14 cellular contexts compared by ENCODE assay signal in genomic region chr2:23673830-23674679, GRCh38.
DNase-seq lines count a peak whose midpoint lies in the region; ATAC-seq and TF ChIP-seq lines count a peak whose summit lies in the region.
"Had no signal": no experiment of that assay in that cellular context is flagged by ENCODE, and none has a peak within 500 bp of the region (broad histone marks: within the 10 kb centered on the region; RNA-seq: fewer than 3 reads in every experiment).

No MANE protein-coding gene starts in this region.

- no peak for ATAC-seq in activated CD8-positive, alpha-beta T cell treated with anti-CD3 and anti-CD28 coated beads, Interleukin-2, amount 10 ng/mL, durations not matched to agents 7 days and 5 days
- no peak for ATAC-seq in activated CD8-positive, alpha-beta T cell treated with anti-CD3 and anti-CD28 coated beads for 36 hours
- ATAC-seq in HG03045 (IDR thresholded peaks at IDR 0.05; ENCODE audit: unreplicated experiment) (no peak), HG02610 (IDR thresholded peaks at IDR 0.05; ENCODE audit: unreplicated experiment) (no peak)

- TF ChIP-seq CTCF in activated CD8-positive, alpha-beta T cell treated with anti-CD3 and anti-CD28 coated beads for 36 hours (IDR thresholded peaks at IDR 0.05): no peak
- no peak for TF ChIP-seq CTCF in neural progenitor cell (IDR thresholded peaks at IDR 0.05)

- H2AFZ ChIP-seq in neural progenitor cell (replicated peaks): no peak overlapping the region

- CTCF ChIA-PET in activated CD8-positive, alpha-beta T cell treated with anti-CD3 and anti-CD28 coated beads, Interleukin-2, amount 10 ng/mL, durations not matched to agents 7 days and 5 days (lab: Charles Lee): no interaction called here
- CTCF ChIA-PET in activated CD8-positive, alpha-beta T cell treated with anti-CD3 and anti-CD28 coated beads for 36 hours (lab: Charles Lee): no interaction called here

- intact Hi-C loops in activated CD8-positive, alpha-beta T cell treated with anti-CD3 and anti-CD28 coated beads for 36 hours (cut with micrococcal nuclease): no loop called here

- H4K20me1 ChIP-seq in neural progenitor cell (ENCODE audit: low read depth): no peaks in the 10 kb centered on the region

- H3K27me3 ChIP-seq in neural progenitor cell: no peaks in the 10 kb centered on the region
- H3K27me3 ChIP-seq: colonic mucosa, stomach had no signal

- H3K4me1 Mint-ChIP-seq in activated CD8-positive, alpha-beta T cell treated with anti-CD3 and anti-CD28 coated beads, Interleukin-2, amount 10 ng/mL, durations not matched to agents 7 days and 5 days (ENCODE audit: low read depth): no peaks in the 10 kb centered on the region
- no peaks in the 10 kb centered on the region for H3K4me1 Mint-ChIP-seq in activated CD8-positive, alpha-beta T cell treated with anti-CD3 and anti-CD28 coated beads for 36 hours (ENCODE audit: low read depth)
- H3K4me1 Mint-ChIP-seq in neural progenitor cell: peaks cover 17% of the 10 kb centered on the region
- H3K4me1 Mint-ChIP-seq: activated naive CD4-positive, alpha-beta T cell treated with anti-CD3 and anti-CD28 coated beads, Interleukin-2, amount 50 U/mL, for 24 hours; B cell had no signal

- peaks cover 5% of the 10 kb centered on the region for H3K4me1 ChIP-seq in neural progenitor cell
- H3K4me1 ChIP-seq: colonic mucosa had no signal

- no peaks in the 10 kb centered on the region for H3K27me3 Mint-ChIP-seq in activated CD8-positive, alpha-beta T cell treated with anti-CD3 and anti-CD28 coated beads, Interleukin-2, amount 10 ng/mL, durations not matched to agents 7 days and 5 days (ENCODE audit: low read depth)
- peaks cover 4% of the 10 kb centered on the region for H3K27me3 Mint-ChIP-seq in activated CD8-positive, alpha-beta T cell treated with anti-CD3 and anti-CD28 coated beads for 36 hours
- H3K27me3 Mint-ChIP-seq in neural progenitor cell (ENCODE audit: insufficient read depth, low read depth): peaks cover 13% of the 10 kb centered on the region
- H3K27me3 Mint-ChIP-seq: activated naive CD4-positive, alpha-beta T cell treated with anti-CD3 and anti-CD28 coated beads, Interleukin-2, amount 50 U/mL, for 24 hours; B cell had no signal

- H3K9ac ChIP-seq in neural progenitor cell: no peak overlapping the region

- H3K36me3 Mint-ChIP-seq in activated CD8-positive, alpha-beta T cell treated with anti-CD3 and anti-CD28 coated beads, Interleukin-2, amount 10 ng/mL, durations not matched to agents 7 days and 5 days (ENCODE audit: low read depth): no peaks in the 10 kb centered on the region
- H3K36me3 Mint-ChIP-seq in activated CD8-positive, alpha-beta T cell treated with anti-CD3 and anti-CD28 coated beads for 36 hours (ENCODE audit: low read depth): no peaks in the 10 kb centered on the region
- H3K36me3 Mint-ChIP-seq in neural progenitor cell: peaks cover 10% of the 10 kb centered on the region

- no peak overlapping the region for H3K27ac ChIP-seq in neural progenitor cell
- H3K27ac ChIP-seq: colonic mucosa, stomach had no signal

- H3K4me3 ChIP-seq in neural progenitor cell: no peak overlapping the region
- H3K4me3 ChIP-seq: colonic mucosa, stomach had no signal

- no peaks in the 10 kb centered on the region for H3K9me3 ChIP-seq in neural progenitor cell (ENCODE audit: low read depth)
- H3K9me3 ChIP-seq: colonic mucosa had no signal

- H3K4me2 ChIP-seq in neural progenitor cell: no peak overlapping the region

- H3K27ac Mint-ChIP-seq in activated CD8-positive, alpha-beta T cell treated with anti-CD3 and anti-CD28 coated beads, Interleukin-2, amount 10 ng/mL, durations not matched to agents 7 days and 5 days: no peak overlapping the region
- no peak overlapping the region for H3K27ac Mint-ChIP-seq in activated CD8-positive, alpha-beta T cell treated with anti-CD3 and anti-CD28 coated beads for 36 hours
- peak overlapping the region; percentile 21 for H3K27ac Mint-ChIP-seq in neural progenitor cell
- H3K27ac Mint-ChIP-seq: activated naive CD4-positive, alpha-beta T cell treated with anti-CD3 and anti-CD28 coated beads, Interleukin-2, amount 50 U/mL, for 24 hours; B cell had no signal

- no peaks in the 10 kb centered on the region for H3F3A ChIP-seq in neural progenitor cell (ENCODE audit: low read depth)

- peaks cover 5% of the 10 kb centered on the region for H3K9me3 Mint-ChIP-seq in activated CD8-positive, alpha-beta T cell treated with anti-CD3 and anti-CD28 coated beads, Interleukin-2, amount 10 ng/mL, durations not matched to agents 7 days and 5 days (ENCODE audit: insufficient read depth)
- peaks cover 3% of the 10 kb centered on the region for H3K9me3 Mint-ChIP-seq in activated CD8-positive, alpha-beta T cell treated with anti-CD3 and anti-CD28 coated beads for 36 hours
- H3K9me3 Mint-ChIP-seq in neural progenitor cell: peaks cover 3% of the 10 kb centered on the region
- H3K9me3 Mint-ChIP-seq: activated naive CD4-positive, alpha-beta T cell treated with anti-CD3 and anti-CD28 coated beads, Interleukin-2, amount 50 U/mL, for 24 hours had no signal

- no peaks in the 10 kb centered on the region for H3K79me2 ChIP-seq in neural progenitor cell (ENCODE audit: low read depth)

- H3K36me3 ChIP-seq in neural progenitor cell: no peaks in the 10 kb centered on the region
- H3K36me3 ChIP-seq: colonic mucosa, stomach had no signal

- POLR2A ChIA-PET in activated CD8-positive, alpha-beta T cell treated with anti-CD3 and anti-CD28 coated beads, Interleukin-2, amount 10 ng/mL, durations not matched to agents 7 days and 5 days (lab: Charles Lee): no interaction called here
- POLR2A ChIA-PET in activated CD8-positive, alpha-beta T cell treated with anti-CD3 and anti-CD28 coated beads for 36 hours (lab: Charles Lee): no interaction called here

- no peak overlapping the region for H3K4me3 Mint-ChIP-seq in activated CD8-positive, alpha-beta T cell treated with anti-CD3 and anti-CD28 coated beads, Interleukin-2, amount 10 ng/mL, durations not matched to agents 7 days and 5 days
- no peak overlapping the region for H3K4me3 Mint-ChIP-seq in activated CD8-positive, alpha-beta T cell treated with anti-CD3 and anti-CD28 coated beads for 36 hours
- no peak overlapping the region for H3K4me3 Mint-ChIP-seq in neural progenitor cell
- H3K4me3 Mint-ChIP-seq: activated naive CD4-positive, alpha-beta T cell treated with anti-CD3 and anti-CD28 coated beads, Interleukin-2, amount 50 U/mL, for 24 hours; B cell had no signal

- peak; percentile 47 for DNase-seq in activated CD8-positive, alpha-beta T cell treated with anti-CD3 and anti-CD28 coated beads, Interleukin-2, amount 10 ng/mL, durations not matched to agents 7 days and 5 days
- DNase-seq in activated CD8-positive, alpha-beta T cell treated with anti-CD3 and anti-CD28 coated beads for 36 hours: no peak
- DNase-seq in Kasumi-1 (lab: John Stamatoyannopoulos, UW): peak; percentile 35 to 52
- DNase-seq in amniotic epithelial cell (ENCODE audit: low read depth): peak; percentile 25
- DNase-seq in neural progenitor cell (ENCODE audit: low spot score): peak; percentile 76
- no peak for DNase-seq in cerebellar cortex (ENCODE audit: low spot score)
- DNase-seq: colonic mucosa, NCI-H1417, NCI-H526, stomach had no signal

Comparison
In these comparisons a context has a peak if more than half of its experiments do, and no peak if none do; other contexts are left out.
1. DNase-seq: peak in activated CD8-positive, alpha-beta T cell treated with anti-CD3 and anti-CD28 coated beads, Interleukin-2, amount 10 ng/mL, durations not matched to agents 7 days and 5 days (single experiment), Kasumi-1 (2 of 2), amniotic epithelial cell (single experiment) and neural progenitor cell (single experiment); none in activated CD8-positive, alpha-beta T cell treated with anti-CD3 and anti-CD28 coated beads for 36 hours (single experiment) and cerebellar cortex (single experiment).